10 cellular contexts compared by ENCODE assay signal in genomic region chr14:61343991-61344405, GRCh38. TPM values are rescaled to one million over a fixed set of nuclear protein-coding genes. Genes with fewer than 3 reads are reported as not detected.
DNase-seq lines count a peak whose midpoint lies in the region; ATAC-seq and TF ChIP-seq lines count a peak whose summit lies in the region.
"Had no signal": no experiment of that assay in that cellular context is flagged by ENCODE, and none has a peak within 500 bp of the region (broad histone marks: within the 10 kb centered on the region; RNA-seq: fewer than 3 reads in every experiment).

No MANE protein-coding gene starts in this region.

- POLR2A ChIA-PET in naive thymus-derived CD4-positive, alpha-beta T cell (lab: Charles Lee), result interaction anchor here (0.7 to 10.5 kb wide), 12 partner anchors 10 to 591 kb away, joined by 3 to 142 read pairs (median 4); partner anchors contain the start of gene PRKCH

- TF ChIP-seq POLR2A in breast epithelium (IDR thresholded peaks at IDR 0.05), result no peak

- peaks cover 0 to 54% (median 13%) of the 10 kb centered on the region in 5 donors for H3K36me3 Mint-ChIP-seq in naive thymus-derived CD4-positive, alpha-beta T cell

- peak; percentile 63 for DNase-seq in stimulated activated CD4-positive, alpha-beta T cell treated with anti-CD3 and anti-CD28 coated beads, Interleukin-1b, Interleukin-23, amount 100 ng/mL, for 48 hours
- no peak for DNase-seq in stimulated activated CD4-positive, alpha-beta T cell treated with anti-CD3 and anti-CD28 coated beads, Interleukin-12 subunit alpha, Interleukin-12 subunit beta, amount 100 ng/mL, for 4 hours
- DNase-seq in breast epithelium (ENCODE audit: low spot score in 2 of 2), result no peak
- peak in 4 of 9 donors; percentile 33 to 65 (median 58) for DNase-seq in naive thymus-derived CD4-positive, alpha-beta T cell
- DNase-seq in head of caudate nucleus, result no peak
- DNase-seq: amniotic stem cell had no signal

- intact Hi-C loops in breast epithelium (cut with DNase I; ENCODE audit: low total_unique reads) (no loop called here), head of caudate nucleus (cut with DNase I) (no loop called here)
- intact Hi-C loops in naive thymus-derived CD4-positive, alpha-beta T cell (cut with micrococcal nuclease), result loop anchor here (1.0 to 5.0 kb wide), 6 partner anchors 8 to 353 kb away; partner anchors contain the start of gene HIF1A (in 1 of the 2)

- CTCF ChIA-PET in naive thymus-derived CD4-positive, alpha-beta T cell (lab: Charles Lee), result interaction anchor here (1.0 to 1.2 kb wide), 4 partner anchors 12 to 22 kb away, joined by 3 to 4 read pairs (median 4); partner anchors contain the start of gene PRKCH

- H3K27ac ChIP-seq in breast epithelium, result peak overlapping the region; percentile 59 to 62
- H3K27ac ChIP-seq in naive thymus-derived CD4-positive, alpha-beta T cell (ENCODE audit: low read depth, low read length), result peak overlapping the region; percentile 76

- peak overlapping the region in 8 of 9 donors; percentile 92 to 100 (median 98) for H3K27ac Mint-ChIP-seq in naive thymus-derived CD4-positive, alpha-beta T cell

- H3K4me3 Mint-ChIP-seq in naive thymus-derived CD4-positive, alpha-beta T cell, result peak overlapping the region; percentile 76 to 97 (median 82)

- H3K36me3 ChIP-seq in breast epithelium, result no peaks in the 10 kb centered on the region
- no peaks in the 10 kb centered on the region for H3K36me3 ChIP-seq in naive thymus-derived CD4-positive, alpha-beta T cell (ENCODE audit: control insufficient read depth in 2 of 3, insufficient read depth in 3 of 3, low read length in 3 of 3)

- no peaks in the 10 kb centered on the region for H3K9me3 ChIP-seq in breast epithelium
- H3K9me3 ChIP-seq in naive thymus-derived CD4-positive, alpha-beta T cell (ENCODE audit: control insufficient read depth in 2 of 3, low read length in 3 of 3), result no peaks in the 10 kb centered on the region

- peaks cover 3 to 94% (median 82%) of the 10 kb centered on the region in 7 donors for H3K4me1 Mint-ChIP-seq in naive thymus-derived CD4-positive, alpha-beta T cell

- no peak for TF ChIP-seq CTCF in breast epithelium (IDR thresholded peaks at IDR 0.05)

- H3K4me1 ChIP-seq in breast epithelium, result no peaks in the 10 kb centered on the region
- peaks cover 92 to 93% of the 10 kb centered on the region in 2 donors for H3K4me1 ChIP-seq in naive thymus-derived CD4-positive, alpha-beta T cell (ENCODE audit: control insufficient read depth in 2 of 2, insufficient read depth in 2 of 2, low read length in 2 of 2)

- ATAC-seq in naive thymus-derived CD4-positive, alpha-beta T cell, result peak; percentile 40
- no peak for ATAC-seq in GM21423 (IDR thresholded peaks at IDR 0.05; ENCODE audit: unreplicated experiment)
- ATAC-seq in HG02571 (IDR thresholded peaks at IDR 0.05; ENCODE audit: unreplicated experiment), result no peak
- ATAC-seq in GM19455 (IDR thresholded peaks at IDR 0.05; ENCODE audit: unreplicated experiment), result no peak
- ATAC-seq: HCT116 had no signal

- H3K4me3 ChIP-seq in breast epithelium, result no peak overlapping the region
- H3K4me3 ChIP-seq in naive thymus-derived CD4-positive, alpha-beta T cell (ENCODE audit: low read length), result peak overlapping the region; percentile 28

- peaks cover 0 to 2% (median 0%) of the 10 kb centered on the region in 11 donors for H3K9me3 Mint-ChIP-seq in naive thymus-derived CD4-positive, alpha-beta T cell

- no peaks in the 10 kb centered on the region for H3K27me3 ChIP-seq in breast epithelium
- no peaks in the 10 kb centered on the region for H3K27me3 ChIP-seq in naive thymus-derived CD4-positive, alpha-beta T cell (ENCODE audit: control insufficient read depth in 2 of 2, insufficient read depth in 2 of 2, low read length in 2 of 2)

- no peaks in the 10 kb centered on the region for H3K27me3 Mint-ChIP-seq in naive thymus-derived CD4-positive, alpha-beta T cell

RNA-seq across cellular contexts. Expression of gene PRKCH, which starts 22.6 kb away (rescaled TPM):
- 10 to 100 TPM; 27.0 to 41.3 (median 34.0) TPM for total RNA-seq in breast epithelium
- total RNA-seq in naive thymus-derived CD4-positive, alpha-beta T cell, result 100 to 1,000 TPM; 224 to 359 (median 320) TPM
- 100 to 1,000 TPM; 191 to 285 TPM for polyA plus RNA-seq in naive thymus-derived CD4-positive, alpha-beta T cell

Comparison
In these comparisons a context has a peak if more than half of its experiments do, and no peak if none do; other contexts are left out.
1. RNA of gene PRKCH, which starts 22.6 kb away (total RNA-seq): 224 to 359 TPM in naive thymus-derived CD4-positive, alpha-beta T cell; 27.0 to 41.3 TPM in breast epithelium; every median in the first group is over 4 times any median in the second.
2. intact Hi-C loops: an anchor here in naive thymus-derived CD4-positive, alpha-beta T cell (1.0 to 5.0 kb wide); none called in breast epithelium and head of caudate nucleus.